ENCODE assay signal across 8 cellular contexts in genomic region chr6:163427498-163428254, GRCh38. TPM values are rescaled to one million over a fixed set of nuclear protein-coding genes. Genes with fewer than 3 reads are reported as not detected.
A peak's percentile ranks its signal among the peaks of the same experiment; 100 is the strongest.
DNase-seq lines count a peak whose midpoint lies in the region; ATAC-seq, FAIRE-seq and TF ChIP-seq lines count a peak whose summit lies in the region.

No MANE protein-coding gene starts in this region.

- ATAC-seq in activated naive CD4-positive, alpha-beta T cell treated with anti-CD3 and anti-CD28 coated beads, Interleukin-2, amount 50 U/mL, for 72 hours: no peak

- no peaks in the 10 kb centered on the region for H3K36me3 Mint-ChIP-seq in activated naive CD4-positive, alpha-beta T cell treated with anti-CD3 and anti-CD28 coated beads, Interleukin-2, amount 50 U/mL, for 72 hours

- H3K27me3 ChIP-seq in ovary: no peaks in the 10 kb centered on the region

- peak; percentile 60 for FAIRE-seq in GM12892 (lab: Jason Lieb, UNC)

- TF ChIP-seq CTCF in epithelial cell of proximal tubule (conservative IDR thresholded peaks at IDR 0.05; ENCODE audit: low read depth, low read length) (peak; percentile 59), ovary (IDR thresholded peaks at IDR 0.05) (peak; percentile 12 to 62 (median 27))

- no peaks in the 10 kb centered on the region for H3K36me3 ChIP-seq in ovary

- H3K4me3 ChIP-seq in epithelial cell of proximal tubule (ENCODE audit: low read depth, low read length): no peak overlapping the region
- no peak overlapping the region for H3K4me3 ChIP-seq in ovary

- TF ChIP-seq POLR2A in GM12892 (IDR thresholded peaks at IDR 0.05; ENCODE audit: low read depth, low read length) (no peak), ovary (IDR thresholded peaks at IDR 0.05) (no peak)

- H3K27ac Mint-ChIP-seq in activated naive CD4-positive, alpha-beta T cell treated with anti-CD3 and anti-CD28 coated beads, Interleukin-2, amount 50 U/mL, for 72 hours: no peak overlapping the region

- H3K4me1 ChIP-seq in ovary (ENCODE audit: insufficient read depth): peaks cover 15% of the 10 kb centered on the region

- H3K9me3 Mint-ChIP-seq in activated naive CD4-positive, alpha-beta T cell treated with anti-CD3 and anti-CD28 coated beads, Interleukin-2, amount 50 U/mL, for 72 hours: no peaks in the 10 kb centered on the region

- H3K27ac ChIP-seq in ovary: no peak overlapping the region

- DNase-seq in GM12892 (ENCODE audit: insufficient read length): no peak
- DNase-seq in NCI-H69 (lab: John Stamatoyannopoulos, UW): peak; percentile 64
- DNase-seq in epithelial cell of proximal tubule (ENCODE audit: low read depth): no peak
- DNase-seq in ovary: no peak
- DNase-seq in superior temporal gyrus (ENCODE audit: extremely low spot score): no peak
- DNase-seq in activated naive CD4-positive, alpha-beta T cell treated with anti-CD3 and anti-CD28 coated beads, Interleukin-2, amount 50 U/mL, for 72 hours (ENCODE audit: low spot score in 2 of 2): no peak
- DNase-seq in effector CD8-positive, alpha-beta T cell (lab: John Stamatoyannopoulos, UW): no peak
- DNase-seq in activated CD8-positive, alpha-beta memory T cell treated with anti-CD3 and anti-CD28 coated beads for 24 hours: no peak

- intact Hi-C loops in ovary (cut with DNase I): loop anchor here in 3 of 4 donors (10.0 kb wide), 2 partner anchors 527 to 537 kb away; no protein-coding TSS in a partner anchor

- 67 to 78% (median 76%) methylated on average over 6 of the region's 6 CpGs for whole genome bisulfite sequencing in ovary, 3 donors

- TF ChIP-seq EP300 in ovary (IDR thresholded peaks at IDR 0.05): no peak

- no peaks in the 10 kb centered on the region for H3K9me3 ChIP-seq in ovary

RNA-seq across cellular contexts. Expression of gene QKI, which starts 13.2 kb away (rescaled TPM):
- polyA plus RNA-seq in GM12892 (2012; ENCODE audit: missing spikeins): 27.7 TPM
- total RNA-seq in epithelial cell of proximal tubule (95.0 and 140 TPM in 2 replicates), ovary (100 to 1,000 TPM in 6 of 7 donors, 10 to 100 TPM in 1; 88.1 to 151 (median 123) TPM)
- 10 to 100 TPM; 44.6 to 93.4 TPM for polyA plus RNA-seq in ovary
- 10 to 100 TPM; 54.7 to 61.8 TPM for total RNA-seq in activated naive CD4-positive, alpha-beta T cell treated with anti-CD3 and anti-CD28 coated beads, Interleukin-2, amount 50 U/mL, for 72 hours
